Comparison of ENCODE assay signal across 1 cellular context in genomic region chr1:41545996-41546938, GRCh38.
TF ChIP-seq lines count a peak whose summit lies in the region.

No MANE protein-coding gene starts in this region.

TF ChIP-seq in HepG2, 621 proteins besides CTCF, POLR2A, EP300 and RAD21 (continued from another document):
- TF ChIP-seq ARNTL (CRISPR knock-in tag; IDR thresholded peaks at IDR 0.05): no peak
- TF ChIP-seq ZNF768 (CRISPR knock-in tag; IDR thresholded peaks at IDR 0.05): no peak
